8 cellular contexts compared by ENCODE assay signal in genomic region chr17:47693667-47694017, GRCh38. TPM values are rescaled to one million over a fixed set of nuclear protein-coding genes. Genes with fewer than 3 reads are reported as not detected.
DNase-seq lines count a peak whose midpoint lies in the region; ATAC-seq, FAIRE-seq and TF ChIP-seq lines count a peak whose summit lies in the region.

No MANE protein-coding gene starts in this region.

- peak overlapping the region; percentile 59 for H3K4me3 ChIP-seq in Panc1 (ENCODE audit: low read depth in 2 of 2, low read length in 2 of 2)
- peak overlapping the region; percentile 58 for H3K4me3 ChIP-seq in ovary

- DNase-seq in H54 (ENCODE audit: insufficient read length, low spot score) = peak; percentile 6
- DNase-seq in Panc1 (ENCODE audit: low read depth, low spot score) = no peak
- DNase-seq in epithelial cell of prostate (ENCODE audit: low read depth, low spot score) = no peak
- peak in 2 of 5 donors; percentile 72 to 74 for DNase-seq in ovary
- DNase-seq in ureter (ENCODE audit: low spot score) = no peak
- DNase-seq in islet precursor cell = no peak
- DNase-seq in NK-92 treated with Interleukin-12 subunit alpha and Interleukin-12 subunit beta, amount 100 ng/mL, for 24 hours (lab: John Stamatoyannopoulos, UW) = no peak
- no peak for DNase-seq in COLO829 (ENCODE audit: low spot score)

- peak; percentile 15 for ATAC-seq in Panc1

- TF ChIP-seq CTCF in Panc1 (IDR thresholded peaks at IDR 0.05) (no peak), ovary (IDR thresholded peaks at IDR 0.05) (no peak)

- no peaks in the 10 kb centered on the region for H3K36me3 ChIP-seq in Panc1 (ENCODE audit: control insufficient read depth, insufficient read depth, low read length)
- H3K36me3 ChIP-seq in ovary = no peaks in the 10 kb centered on the region

- 0 to 2% (median 1%) methylated on average over 31 to 36 of the region's 37 CpGs for WGBS in ovary, 3 donors

- in situ Hi-C loops in Panc1 (cut with HindIII; ENCODE audit: low pct_unique_long_range_greater_than_20kb, low sequenced_read_pairs) = no loop called here

- BruUV-seq in Panc1 (replicated peaks; lab: Mats Ljungman, UMichigan) = no TSS peak

- POLR2A ChIA-PET in Panc1 (lab: Charles Lee) = interaction anchor here (0.7 kb wide), 1 partner anchor 264 kb away, joined by 11 read pairs; the partner anchor contains the start of gene PRR15L

- H3K4me1 ChIP-seq in Panc1 (ENCODE audit: control insufficient read depth, insufficient read depth, low read length) = peaks cover 11% of the 10 kb centered on the region
- no peaks in the 10 kb centered on the region for H3K4me1 ChIP-seq in ovary (ENCODE audit: insufficient read depth)

- H3K27me3 ChIP-seq in Panc1 (ENCODE audit: control insufficient read depth, insufficient read depth, low read length) (no peaks in the 10 kb centered on the region), ovary (no peaks in the 10 kb centered on the region)

- no peak for FAIRE-seq in H54 (lab: Jason Lieb, UNC)

- TF ChIP-seq POLR2A in H54 (IDR thresholded peaks at IDR 0.05; ENCODE audit: low read depth, low read length) = no peak
- no peak for TF ChIP-seq POLR2A in ovary (IDR thresholded peaks at IDR 0.05)

- H3K27ac ChIP-seq in Panc1 (ENCODE audit: low read length) (peak overlapping the region; percentile 61), epithelial cell of prostate (peak overlapping the region; percentile 10), ovary (peak overlapping the region; percentile 92 to 94)

- no peaks in the 10 kb centered on the region for H3K9me3 ChIP-seq in Panc1 (ENCODE audit: control insufficient read depth, insufficient read depth, low read depth, low read length)
- H3K9me3 ChIP-seq in ovary = no peaks in the 10 kb centered on the region

- CTCF ChIA-PET in Panc1 (lab: Charles Lee) = no interaction called here

- intact Hi-C loops in Panc1 (cut with micrococcal nuclease; ENCODE audit: unreplicated experiment) = no loop called here
- intact Hi-C loops in ovary (cut with DNase I) = no loop called here

- TF ChIP-seq EP300 in ovary (IDR thresholded peaks at IDR 0.05) = no peak

RNA-seq across cellular contexts. Expression of gene TBKBP1, which starts 0.3 kb away (rescaled TPM):
- total RNA-seq in Panc1 (2021; ENCODE audit: unreplicated experiment) (12.0 TPM), ovary (10 to 100 TPM in 5 of 7 donors, 1 to 10 TPM in 2; 6.0 to 28.8 (median 22.8) TPM), ureter (9.2 TPM)
- polyA plus RNA-seq in Panc1 (2012; ENCODE audit: insufficient read length) = 18.5 TPM
- polyA plus RNA-seq in ovary = 10 to 100 TPM; 10.4 to 24.0 TPM

RNA-seq across cellular contexts. Expression of gene TBX21, which starts 39.4 kb away (rescaled TPM):
- total RNA-seq in Panc1 (2021; ENCODE audit: unreplicated experiment) (0.10 TPM), ovary (1 to 10 TPM in 1 of 7 donors, under 1 TPM in 5, not detected in 1; 0.20 to 1.4 (median 0.33) TPM), ureter (1.2 TPM)
- polyA plus RNA-seq in Panc1 (2012; ENCODE audit: insufficient read length) = not detected
- polyA plus RNA-seq in ovary = under 1 TPM; 0.12 to 0.70 TPM

RNA-seq across cellular contexts. Expression of gene KPNB1, which starts 43.9 kb away (rescaled TPM):
- total RNA-seq in Panc1 (2021; ENCODE audit: unreplicated experiment) = 666 TPM
- polyA plus RNA-seq in Panc1 (2012; ENCODE audit: insufficient read length) = 250 TPM
- 100 to 1,000 TPM; 119 to 346 (median 256) TPM for total RNA-seq in ovary
- polyA plus RNA-seq in ovary = 100 to 1,000 TPM in 1 of 2 donors, 10 to 100 TPM in 1; 63.4 to 236 TPM
- total RNA-seq in ureter = 352 TPM

Comparison
In these comparisons a context has a peak if more than half of its experiments do, and no peak if none do; other contexts are left out.
1. H3K27ac ChIP-seq: peak in every context shown above with its lines; median percentile 93 in ovary; 61 in Panc1; 10 in epithelial cell of prostate.